9 cellular contexts compared by ENCODE assay signal in the genomic region with DNA sequence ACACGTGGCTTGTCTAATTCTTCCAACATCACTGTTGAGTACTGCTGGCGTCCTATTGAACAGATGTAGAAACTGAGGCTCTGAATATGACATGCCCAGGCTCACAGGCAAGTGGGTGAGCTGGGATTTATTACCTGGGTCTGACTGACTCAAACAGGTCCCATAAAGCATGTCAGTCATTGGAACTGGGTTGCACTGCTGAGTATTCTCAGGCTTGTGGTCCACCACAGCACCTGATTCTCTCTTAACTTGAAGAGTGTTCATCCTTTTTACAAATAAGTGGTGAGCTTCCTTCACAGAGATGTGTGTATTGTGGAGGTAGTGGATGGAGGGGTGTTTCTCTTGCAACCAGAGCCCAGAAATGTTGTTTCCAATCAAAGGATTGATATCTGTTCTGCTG. TPM values are rescaled to one million over a fixed set of nuclear protein-coding genes. Genes with fewer than 3 reads are reported as not detected.
DNase-seq lines count a peak whose midpoint lies in the region; ATAC-seq, FAIRE-seq and TF ChIP-seq lines count a peak whose summit lies in the region.
"Had no signal": no experiment of that assay in that cellular context is flagged by ENCODE, and none has a peak within 500 bp of the region (broad histone marks: within the 10 kb centered on the region; RNA-seq: fewer than 3 reads in every experiment).

No MANE protein-coding gene starts in this region.

- H3K4me3 Mint-ChIP-seq in activated CD4-positive, alpha-beta memory T cell treated with anti-CD3 and anti-CD28 coated beads for 36 hours, result no peak overlapping the region
- no peak overlapping the region for H3K4me3 Mint-ChIP-seq in Calu3 (ENCODE audit: low read depth, unreplicated experiment)
- H3K4me3 Mint-ChIP-seq: CD4-positive, CD25-positive, alpha-beta regulatory T cell; memory B cell had no signal

- H3K4me1 Mint-ChIP-seq in activated CD4-positive, alpha-beta memory T cell treated with anti-CD3 and anti-CD28 coated beads for 36 hours (ENCODE audit: low read depth), result peaks cover 35% of the 10 kb centered on the region
- H3K4me1 Mint-ChIP-seq in Calu3 (ENCODE audit: low read depth, unreplicated experiment), result no peaks in the 10 kb centered on the region

- FAIRE-seq in GM19239 (lab: Jason Lieb, UNC), result peak; percentile 95

- intact Hi-C loops in activated CD4-positive, alpha-beta memory T cell treated with anti-CD3 and anti-CD28 coated beads for 36 hours (cut with micrococcal nuclease), result loop anchor here (2.0 kb wide), 1 partner anchor 74 kb away; no protein-coding TSS in a partner anchor
- intact Hi-C loops in Calu3 (cut with micrococcal nuclease; ENCODE audit: unreplicated experiment), result no loop called here

- no peak overlapping the region for H3K27ac Mint-ChIP-seq in activated CD4-positive, alpha-beta memory T cell treated with anti-CD3 and anti-CD28 coated beads for 36 hours
- no peak overlapping the region for H3K27ac Mint-ChIP-seq in Calu3 (ENCODE audit: unreplicated experiment)
- H3K27ac Mint-ChIP-seq: memory B cell had no signal

- no peaks in the 10 kb centered on the region for H3K27me3 Mint-ChIP-seq in activated CD4-positive, alpha-beta memory T cell treated with anti-CD3 and anti-CD28 coated beads for 36 hours
- peaks cover 22% of the 10 kb centered on the region for H3K27me3 Mint-ChIP-seq in Calu3 (ENCODE audit: unreplicated experiment)

- ATAC-seq in GM18517 (IDR thresholded peaks at IDR 0.05; ENCODE audit: unreplicated experiment) (peak; percentile 51), HG02943 (IDR thresholded peaks at IDR 0.05; ENCODE audit: low read depth, unreplicated experiment) (peak; percentile 34)

- no peak for DNase-seq in GM19239 (ENCODE audit: insufficient read length, low spot score)
- peak; percentile 47 for DNase-seq in activated CD4-positive, alpha-beta memory T cell treated with anti-CD3 and anti-CD28 coated beads for 36 hours
- no peak for DNase-seq in Calu3
- DNase-seq in SKM-1 (lab: John Stamatoyannopoulos, UW; ENCODE audit: unreplicated experiment), result no peak
- DNase-seq in NCI-H1417 treated with DMSO at 0.1 percent for 48 hours (lab: John Stamatoyannopoulos, UW), result no peak

- CTCF ChIA-PET in activated CD4-positive, alpha-beta memory T cell treated with anti-CD3 and anti-CD28 coated beads for 36 hours (lab: Charles Lee), result interaction anchor here (1.2 to 1.7 kb wide), 2 partner anchors 114 to 142 kb away, joined by 3 to 5 read pairs; partner anchors contain the start of gene SORL1
- CTCF ChIA-PET in Calu3 (lab: Charles Lee), result no interaction called here

- H3K9me3 Mint-ChIP-seq in activated CD4-positive, alpha-beta memory T cell treated with anti-CD3 and anti-CD28 coated beads for 36 hours, result no peaks in the 10 kb centered on the region
- no peaks in the 10 kb centered on the region for H3K9me3 Mint-ChIP-seq in Calu3 (ENCODE audit: low read depth, unreplicated experiment)
- H3K9me3 Mint-ChIP-seq: memory B cell had no signal

- H3K36me3 Mint-ChIP-seq in activated CD4-positive, alpha-beta memory T cell treated with anti-CD3 and anti-CD28 coated beads for 36 hours, result no peaks in the 10 kb centered on the region
- H3K36me3 Mint-ChIP-seq in Calu3 (ENCODE audit: insufficient read depth, unreplicated experiment), result no peaks in the 10 kb centered on the region
- H3K36me3 Mint-ChIP-seq: memory B cell had no signal

- BruUV-seq in Calu3 (replicated peaks; lab: Mats Ljungman, UMichigan), result no TSS peak

- no peak for TF ChIP-seq CTCF in Calu3 (IDR thresholded peaks at IDR 0.05; ENCODE audit: unreplicated experiment)

- POLR2A ChIA-PET in activated CD4-positive, alpha-beta memory T cell treated with anti-CD3 and anti-CD28 coated beads for 36 hours (lab: Charles Lee), result no interaction called here

RNA-seq across cellular contexts. Expression of gene SC5D, which starts 44.5 kb away (rescaled TPM):
- 10 to 100 TPM; 23.3 to 24.7 TPM for total RNA-seq in activated CD4-positive, alpha-beta memory T cell treated with anti-CD3 and anti-CD28 coated beads for 36 hours
- total RNA-seq in Calu3 (2022), result 34.7 and 35.7 TPM in 2 replicates
